In the genomic region with DNA sequence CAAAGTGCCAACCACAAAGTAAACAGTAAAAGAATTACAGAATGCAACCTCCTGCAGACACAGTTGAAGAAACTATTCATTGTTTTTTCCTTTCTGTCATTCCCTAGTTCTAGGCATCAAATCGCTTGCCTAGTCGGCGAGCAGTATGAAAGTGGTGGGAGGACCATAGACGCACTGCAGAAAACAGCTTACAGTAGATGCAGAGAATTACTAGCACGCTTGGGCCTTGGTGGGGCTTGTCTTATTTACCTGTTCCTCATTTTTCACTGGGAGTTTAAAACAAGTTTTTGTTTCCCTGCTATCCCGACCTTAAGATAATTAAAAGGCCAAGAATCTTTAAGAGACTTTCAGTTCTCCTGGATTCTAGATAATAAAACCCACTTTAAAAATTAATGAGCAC, we compare ENCODE assay signal across 8 cellular contexts. TPM values are rescaled to one million over a fixed set of nuclear protein-coding genes. Genes with fewer than 3 reads are reported as not detected.
DNase-seq lines count a peak whose midpoint lies in the region; ATAC-seq, FAIRE-seq and TF ChIP-seq lines count a peak whose summit lies in the region.

No MANE protein-coding gene starts in this region.

- ATAC-seq in left ventricle myocardium superior (no peak), HG02642 (IDR thresholded peaks at IDR 0.05; ENCODE audit: poor library complexity, unreplicated experiment) (no peak), HG03025 (IDR thresholded peaks at IDR 0.05; ENCODE audit: low FRiP score, unreplicated experiment) (no peak)

- FAIRE-seq in kidney (lab: Jason Lieb, UNC) = no peak

- H3K4me3 ChIP-seq in cardiac muscle cell (peak overlapping the region; percentile 76), kidney (ENCODE audit: low read length in 2 of 2) (peak overlapping the region; percentile 88 to 95), tibial nerve (peak overlapping the region in 3 of 4 donors; percentile 62 to 74 (median 72))

- H3K27me3 Mint-ChIP-seq in activated CD4-positive, alpha-beta memory T cell treated with anti-CD3 and anti-CD28 coated beads for 36 hours = peaks cover 7% of the 10 kb centered on the region

- peak overlapping the region in 1 of 2 donors; percentile 90 for H3K9ac ChIP-seq in kidney (ENCODE audit: low read length in 2 of 2)

- no peaks in the 10 kb centered on the region for H3K27me3 ChIP-seq in cardiac muscle cell
- H3K27me3 ChIP-seq in tibial nerve = no peaks in the 10 kb centered on the region

- H3K9me3 Mint-ChIP-seq in activated CD4-positive, alpha-beta memory T cell treated with anti-CD3 and anti-CD28 coated beads for 36 hours = no peaks in the 10 kb centered on the region

- TF ChIP-seq EP300 in tibial nerve (IDR thresholded peaks at IDR 0.05) = no peak

- H3K27ac ChIP-seq in cardiac muscle cell = no peak overlapping the region
- no peak overlapping the region for H3K27ac ChIP-seq in kidney (ENCODE audit: low read depth in 2 of 2, low read length in 2 of 2)
- H3K27ac ChIP-seq in tibial nerve = no peak overlapping the region

- TF ChIP-seq CTCF in cardiac muscle cell (IDR thresholded peaks at IDR 0.05; ENCODE audit: low read depth, low read length) (no peak), kidney (IDR thresholded peaks at IDR 0.05; ENCODE audit: borderline replicate concordance, extremely low read depth, insufficient read depth) (no peak), tibial nerve (IDR thresholded peaks at IDR 0.05) (no peak)

- H3K36me3 ChIP-seq in cardiac muscle cell = no peaks in the 10 kb centered on the region
- H3K36me3 ChIP-seq in kidney (ENCODE audit: control insufficient read depth in 1 of 2, insufficient read depth in 2 of 2, low read length in 2 of 2) = no peaks in the 10 kb centered on the region
- H3K36me3 ChIP-seq in tibial nerve = no peaks in the 10 kb centered on the region

- peaks cover 16% of the 10 kb centered on the region for H3K36me3 Mint-ChIP-seq in activated CD4-positive, alpha-beta memory T cell treated with anti-CD3 and anti-CD28 coated beads for 36 hours

- CTCF ChIA-PET in activated CD4-positive, alpha-beta memory T cell treated with anti-CD3 and anti-CD28 coated beads for 36 hours (lab: Charles Lee) = interaction anchor here (1.3 to 2.0 kb wide), 2 partner anchors 12 to 179 kb away, joined by 5 to 9 read pairs; no protein-coding TSS in a partner anchor

- no peaks in the 10 kb centered on the region for H3K9me3 ChIP-seq in cardiac muscle cell (ENCODE audit: low read depth)
- no peaks in the 10 kb centered on the region for H3K9me3 ChIP-seq in kidney (ENCODE audit: control insufficient read depth in 1 of 2, low read length in 2 of 2)
- no peaks in the 10 kb centered on the region for H3K9me3 ChIP-seq in tibial nerve

- POLR2A ChIA-PET in activated CD4-positive, alpha-beta memory T cell treated with anti-CD3 and anti-CD28 coated beads for 36 hours (lab: Charles Lee) = interaction anchor here (2.0 kb wide), 1 partner anchor 16 kb away, joined by 5 read pairs; no protein-coding TSS in a partner anchor

- peak overlapping the region; percentile 99 for H3K27ac Mint-ChIP-seq in activated CD4-positive, alpha-beta memory T cell treated with anti-CD3 and anti-CD28 coated beads for 36 hours

- H3K4me1 Mint-ChIP-seq in activated CD4-positive, alpha-beta memory T cell treated with anti-CD3 and anti-CD28 coated beads for 36 hours (ENCODE audit: low read depth) = peaks cover 42% of the 10 kb centered on the region

- DNase-seq in cardiac muscle cell (ENCODE audit: low read depth in 1 of 2, low spot score in 1 of 2) = no peak
- no peak for DNase-seq in left ventricle myocardium superior
- DNase-seq in activated CD4-positive, alpha-beta memory T cell treated with anti-CD3 and anti-CD28 coated beads for 36 hours = no peak
- DNase-seq in kidney = no peak
- no peak for DNase-seq in tibial nerve (ENCODE audit: low spot score in 2 of 2)
- no peak for DNase-seq in HCEC 1CT

- H3K4me1 ChIP-seq in cardiac muscle cell (ENCODE audit: low read depth) (peaks cover 14% of the 10 kb centered on the region), kidney (ENCODE audit: control insufficient read depth in 1 of 2, insufficient read depth in 1 of 2, low read depth in 1 of 2, low read length in 2 of 2) (peaks cover 2 to 8% of the 10 kb centered on the region in 2 donors), tibial nerve (peaks cover 0 to 42% (median 15%) of the 10 kb centered on the region in 4 donors)

- H3K4me3 Mint-ChIP-seq in activated CD4-positive, alpha-beta memory T cell treated with anti-CD3 and anti-CD28 coated beads for 36 hours = peak overlapping the region; percentile 99

- 65 to 70% methylated on average over 6 of the region's 6 CpGs for WGBS in tibial nerve, 2 donors

- no peak for TF ChIP-seq POLR2A in tibial nerve (IDR thresholded peaks at IDR 0.05)

- intact Hi-C loops in left ventricle myocardium superior (cut with micrococcal nuclease) = no loop called here
- intact Hi-C loops in activated CD4-positive, alpha-beta memory T cell treated with anti-CD3 and anti-CD28 coated beads for 36 hours (cut with micrococcal nuclease) = loop anchor here (5.0 to 10.0 kb wide), 3 partner anchors 1045 to 1763 kb away; partner anchors contain the start of genes DCDC1, DNAJC24, ELP4 and IMMP1L
- intact Hi-C loops in kidney (cut with DNase I) = no loop called here

RNA-seq across cellular contexts. Expression of gene ARL14EP, which starts 0.7 kb away (rescaled TPM):
- 16.6 and 25.6 TPM in 2 replicates for total RNA-seq in cardiac muscle cell
- polyA plus RNA-seq in cardiac muscle cell = 32.5 and 34.0 TPM in 2 replicates
- total RNA-seq in left ventricle myocardium superior = 35.9 TPM
- 10 to 100 TPM; 25.0 to 31.0 TPM for total RNA-seq in activated CD4-positive, alpha-beta memory T cell treated with anti-CD3 and anti-CD28 coated beads for 36 hours
- total RNA-seq in kidney = 29.6 TPM
- 16.3 TPM for polyA plus RNA-seq in kidney (ENCODE audit: insufficient read depth, low read depth, low replicate concordance)
- total RNA-seq in tibial nerve = 10 to 100 TPM; 12.1 to 20.8 (median 16.1) TPM
